ENCODE assay signal across 1 cellular context in genomic region chr2:45651415-45652089, GRCh38.
TF ChIP-seq lines count a peak whose summit lies in the region.

Gene PRKCE (plus strand): TSS chr2:45651675.

TF ChIP-seq in HepG2, 621 proteins besides CTCF, POLR2A, EP300 and RAD21 (continued from another document and continues in another):
- no peak for TF ChIP-seq SKI (IDR thresholded peaks at IDR 0.05; ENCODE audit: partially characterized antibody)
- TF ChIP-seq CC2D1A (CRISPR knock-in tag; IDR thresholded peaks at IDR 0.05): no peak
- 0 out of 2 replicates have a peak, but pooled peaks have one; percentile 33 for TF ChIP-seq KDM2A (CRISPR knock-in tag; IDR thresholded peaks at IDR 0.05; ENCODE audit: borderline replicate concordance, low read depth)
- no peak for TF ChIP-seq HBP1 (CRISPR knock-in tag; IDR thresholded peaks at IDR 0.05; ENCODE audit: low read depth)
- no peak for TF ChIP-seq ZNF292 (CRISPR knock-in tag; IDR thresholded peaks at IDR 0.05; ENCODE audit: borderline replicate concordance, low read depth)
- TF ChIP-seq CREB3 (CRISPR knock-in tag; IDR thresholded peaks at IDR 0.05): no peak
- TF ChIP-seq ZNF672 (CRISPR knock-in tag; IDR thresholded peaks at IDR 0.05): no peak
- no peak for TF ChIP-seq ZNF547 (CRISPR knock-in tag; IDR thresholded peaks at IDR 0.05)
- peak; percentile 30; the same call in 1 of the 2 replicates for TF ChIP-seq ZNF274 (CRISPR knock-in tag; IDR thresholded peaks at IDR 0.05)
- 0 out of 2 replicates have a peak, but pooled peaks have one; percentile 10 for TF ChIP-seq ZNF263 (CRISPR knock-in tag; IDR thresholded peaks at IDR 0.05)
- no peak for TF ChIP-seq KLF11 (CRISPR knock-in tag; IDR thresholded peaks at IDR 0.05)
- TF ChIP-seq, protein P1, sequence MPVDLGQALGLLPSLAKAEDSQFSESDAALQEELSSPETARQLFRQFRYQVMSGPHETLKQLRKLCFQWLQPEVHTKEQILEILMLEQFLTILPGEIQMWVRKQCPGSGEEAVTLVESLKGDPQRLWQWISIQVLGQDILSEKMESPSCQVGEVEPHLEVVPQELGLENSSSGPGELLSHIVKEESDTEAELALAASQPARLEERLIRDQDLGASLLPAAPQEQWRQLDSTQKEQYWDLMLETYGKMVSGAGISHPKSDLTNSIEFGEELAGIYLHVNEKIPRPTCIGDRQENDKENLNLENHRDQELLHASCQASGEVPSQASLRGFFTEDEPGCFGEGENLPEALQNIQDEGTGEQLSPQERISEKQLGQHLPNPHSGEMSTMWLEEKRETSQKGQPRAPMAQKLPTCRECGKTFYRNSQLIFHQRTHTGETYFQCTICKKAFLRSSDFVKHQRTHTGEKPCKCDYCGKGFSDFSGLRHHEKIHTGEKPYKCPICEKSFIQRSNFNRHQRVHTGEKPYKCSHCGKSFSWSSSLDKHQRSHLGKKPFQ (CRISPR knock-in tag; IDR thresholded peaks at IDR 0.05; ENCODE audit: insufficient replicate concordance): no peak
- TF ChIP-seq ZNF839 (CRISPR knock-in tag; IDR thresholded peaks at IDR 0.05; ENCODE audit: borderline replicate concordance): 0 out of 2 replicates have a peak, but pooled peaks have one; percentile 9
- TF ChIP-seq SOX13 (IDR thresholded peaks at IDR 0.05): no peak
- TF ChIP-seq SOX13 (CRISPR knock-in tag; conservative IDR thresholded peaks at IDR 0.05 in 1 of 2, IDR thresholded peaks at IDR 0.05 in 1 of 2): no peak
- no peak for TF ChIP-seq ZNF792 (CRISPR knock-in tag; IDR thresholded peaks at IDR 0.05)
- no peak for TF ChIP-seq SUZ12 (IDR thresholded peaks at IDR 0.05; ENCODE audit: low read depth, low read length)
- no peak for TF ChIP-seq ZNF775 (CRISPR knock-in tag; IDR thresholded peaks at IDR 0.05; ENCODE audit: borderline replicate concordance)
- TF ChIP-seq TMF1 (CRISPR knock-in tag; IDR thresholded peaks at IDR 0.05; ENCODE audit: low read depth): no peak
- 0 out of 2 replicates have a peak, but pooled peaks have one; percentile 5 for TF ChIP-seq KDM3A (CRISPR knock-in tag; IDR thresholded peaks at IDR 0.05; ENCODE audit: low read depth)
- TF ChIP-seq ZNF724P (CRISPR knock-in tag; IDR thresholded peaks at IDR 0.05; ENCODE audit: borderline replicate concordance): 0 out of 2 replicates have a peak, but pooled peaks have one; percentile 19
- no peak for TF ChIP-seq ZMYM2 (CRISPR knock-in tag; IDR thresholded peaks at IDR 0.05)
- TF ChIP-seq LCORL (IDR thresholded peaks at IDR 0.05): no peak
- TF ChIP-seq LCORL (CRISPR knock-in tag; IDR thresholded peaks at IDR 0.05): 0 out of 2 replicates have a peak, but pooled peaks have one; percentile 17
- TF ChIP-seq ZNF180 (CRISPR knock-in tag; IDR thresholded peaks at IDR 0.05; ENCODE audit: borderline replicate concordance, low read depth): no peak
- no peak for TF ChIP-seq POGZ (CRISPR knock-in tag; IDR thresholded peaks at IDR 0.05)
- TF ChIP-seq, protein P2, sequence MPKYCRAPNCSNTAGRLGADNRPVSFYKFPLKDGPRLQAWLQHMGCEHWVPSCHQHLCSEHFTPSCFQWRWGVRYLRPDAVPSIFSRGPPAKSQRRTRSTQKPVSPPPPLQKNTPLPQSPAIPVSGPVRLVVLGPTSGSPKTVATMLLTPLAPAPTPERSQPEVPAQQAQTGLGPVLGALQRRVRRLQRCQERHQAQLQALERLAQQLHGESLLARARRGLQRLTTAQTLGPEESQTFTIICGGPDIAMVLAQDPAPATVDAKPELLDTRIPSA (CRISPR knock-in tag; IDR thresholded peaks at IDR 0.05; ENCODE audit: borderline replicate concordance): no peak
- no peak for TF ChIP-seq ZNF407 (CRISPR knock-in tag; IDR thresholded peaks at IDR 0.05; ENCODE audit: not compliant biosample characterization)
- TF ChIP-seq HDAC6 (IDR thresholded peaks at IDR 0.05; ENCODE audit: low read depth, low read length): no peak
- no peak for TF ChIP-seq ZNF383 (CRISPR knock-in tag; IDR thresholded peaks at IDR 0.05; ENCODE audit: borderline replicate concordance)
- TF ChIP-seq ZNF333 (CRISPR knock-in tag; IDR thresholded peaks at IDR 0.05; ENCODE audit: borderline replicate concordance): peak; percentile 76; the same call in 1 of the 2 replicates
- TF ChIP-seq ZNF589 (CRISPR knock-in tag; conservative IDR thresholded peaks at IDR 0.05): no peak
- TF ChIP-seq, protein P3, sequence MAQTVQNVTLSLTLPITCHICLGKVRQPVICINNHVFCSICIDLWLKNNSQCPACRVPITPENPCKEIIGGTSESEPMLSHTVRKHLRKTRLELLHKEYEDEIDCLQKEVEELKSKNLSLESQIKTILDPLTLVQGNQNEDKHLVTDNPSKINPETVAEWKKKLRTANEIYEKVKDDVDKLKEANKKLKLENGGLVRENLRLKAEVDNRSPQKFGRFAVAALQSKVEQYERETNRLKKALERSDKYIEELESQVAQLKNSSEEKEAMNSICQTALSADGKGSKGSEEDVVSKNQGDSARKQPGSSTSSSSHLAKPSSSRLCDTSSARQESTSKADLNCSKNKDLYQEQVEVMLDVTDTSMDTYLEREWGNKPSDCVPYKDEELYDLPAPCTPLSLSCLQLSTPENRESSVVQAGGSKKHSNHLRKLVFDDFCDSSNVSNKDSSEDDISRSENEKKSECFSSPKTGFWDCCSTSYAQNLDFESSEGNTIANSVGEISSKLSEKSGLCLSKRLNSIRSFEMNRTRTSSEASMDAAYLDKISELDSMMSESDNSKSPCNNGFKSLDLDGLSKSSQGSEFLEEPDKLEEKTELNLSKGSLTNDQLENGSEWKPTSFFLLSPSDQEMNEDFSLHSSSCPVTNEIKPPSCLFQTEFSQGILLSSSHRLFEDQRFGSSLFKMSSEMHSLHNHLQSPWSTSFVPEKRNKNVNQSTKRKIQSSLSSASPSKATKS (CRISPR knock-in tag; IDR thresholded peaks at IDR 0.05): no peak
- TF ChIP-seq IRF2 (CRISPR knock-in tag; IDR thresholded peaks at IDR 0.05): no peak
- no peak for TF ChIP-seq NCOR1 (IDR thresholded peaks at IDR 0.05; ENCODE audit: borderline replicate concordance, low read length)
- no peak for TF ChIP-seq FOXA1 (IDR thresholded peaks at IDR 0.05)
- TF ChIP-seq FOXA1 (CRISPR knock-in tag; IDR thresholded peaks at IDR 0.05): no peak
- no peak for TF ChIP-seq ARID5B (CRISPR knock-in tag; IDR thresholded peaks at IDR 0.05)
- peak; percentile 63; the same call in 1 of the 2 replicates for TF ChIP-seq ZNF275 (CRISPR knock-in tag; IDR thresholded peaks at IDR 0.05; ENCODE audit: borderline replicate concordance)
- no peak for TF ChIP-seq GLMP (CRISPR knock-in tag; IDR thresholded peaks at IDR 0.05; ENCODE audit: borderline replicate concordance)
- 0 out of 2 replicates have a peak, but pooled peaks have one; percentile 48 for TF ChIP-seq ARNT2 (CRISPR knock-in tag; IDR thresholded peaks at IDR 0.05; ENCODE audit: low read depth)
